In genomic region chr1:7299994-7300393, GRCh38 we compare ENCODE assay signal across 12 cellular contexts.
DNase-seq lines count a peak whose midpoint lies in the region; ATAC-seq and TF ChIP-seq lines count a peak whose summit lies in the region.
"Had no signal": no experiment of that assay in that cellular context is flagged by ENCODE, and none has a peak within 500 bp of the region (broad histone marks: within the 10 kb centered on the region; RNA-seq: fewer than 3 reads in every experiment).

No MANE protein-coding gene starts in this region.

- no peak for TF ChIP-seq POLR2A in uterus (IDR thresholded peaks at IDR 0.05)

- H3K4me1 Mint-ChIP-seq in activated CD8-positive, alpha-beta T cell treated with anti-CD3 and anti-CD28 coated beads, Interleukin-2, amount 10 ng/mL, durations not matched to agents 7 days and 5 days (ENCODE audit: low read depth) = no peaks in the 10 kb centered on the region
- H3K4me1 Mint-ChIP-seq in activated CD8-positive, alpha-beta T cell treated with anti-CD3 and anti-CD28 coated beads for 36 hours (ENCODE audit: low read depth) = no peaks in the 10 kb centered on the region
- H3K4me1 Mint-ChIP-seq: activated CD4-positive, alpha-beta T cell treated with anti-CD3 and anti-CD28 coated beads for 36 hours; naive thymus-derived CD4-positive, alpha-beta T cell had no signal

- H3K36me3 Mint-ChIP-seq in activated CD8-positive, alpha-beta T cell treated with anti-CD3 and anti-CD28 coated beads, Interleukin-2, amount 10 ng/mL, durations not matched to agents 7 days and 5 days (ENCODE audit: low read depth) = no peaks in the 10 kb centered on the region
- H3K36me3 Mint-ChIP-seq in activated CD8-positive, alpha-beta T cell treated with anti-CD3 and anti-CD28 coated beads for 36 hours (ENCODE audit: low read depth) = no peaks in the 10 kb centered on the region
- H3K36me3 Mint-ChIP-seq: naive thymus-derived CD4-positive, alpha-beta T cell had no signal

- no peak for ATAC-seq in activated CD8-positive, alpha-beta T cell treated with anti-CD3 and anti-CD28 coated beads, Interleukin-2, amount 10 ng/mL, durations not matched to agents 7 days and 5 days
- no peak for ATAC-seq in activated CD8-positive, alpha-beta T cell treated with anti-CD3 and anti-CD28 coated beads for 36 hours
- ATAC-seq: activated CD4-positive, alpha-beta T cell treated with anti-CD3 and anti-CD28 coated beads for 36 hours; naive thymus-derived CD4-positive, alpha-beta T cell had no signal

- H3K4me1 ChIP-seq in uterus = no peaks in the 10 kb centered on the region
- H3K4me1 ChIP-seq: upper lobe of right lung had no signal

- no peak overlapping the region for H3K27ac Mint-ChIP-seq in activated CD8-positive, alpha-beta T cell treated with anti-CD3 and anti-CD28 coated beads, Interleukin-2, amount 10 ng/mL, durations not matched to agents 7 days and 5 days
- H3K27ac Mint-ChIP-seq in activated CD8-positive, alpha-beta T cell treated with anti-CD3 and anti-CD28 coated beads for 36 hours = no peak overlapping the region
- H3K27ac Mint-ChIP-seq: activated CD4-positive, alpha-beta T cell treated with anti-CD3 and anti-CD28 coated beads for 36 hours; naive thymus-derived CD4-positive, alpha-beta T cell had no signal

- H3K4me3 Mint-ChIP-seq in activated CD8-positive, alpha-beta T cell treated with anti-CD3 and anti-CD28 coated beads, Interleukin-2, amount 10 ng/mL, durations not matched to agents 7 days and 5 days = no peak overlapping the region
- no peak overlapping the region for H3K4me3 Mint-ChIP-seq in activated CD8-positive, alpha-beta T cell treated with anti-CD3 and anti-CD28 coated beads for 36 hours
- H3K4me3 Mint-ChIP-seq: activated CD4-positive, alpha-beta T cell treated with anti-CD3 and anti-CD28 coated beads for 36 hours; naive thymus-derived CD4-positive, alpha-beta T cell had no signal

- POLR2A ChIA-PET in activated CD8-positive, alpha-beta T cell treated with anti-CD3 and anti-CD28 coated beads, Interleukin-2, amount 10 ng/mL, durations not matched to agents 7 days and 5 days (lab: Charles Lee) = no interaction called here
- POLR2A ChIA-PET in activated CD8-positive, alpha-beta T cell treated with anti-CD3 and anti-CD28 coated beads for 36 hours (lab: Charles Lee) = no interaction called here

- H3K27me3 ChIP-seq in uterus = no peaks in the 10 kb centered on the region

- peak; percentile 1 for DNase-seq in activated CD8-positive, alpha-beta T cell treated with anti-CD3 and anti-CD28 coated beads, Interleukin-2, amount 10 ng/mL, durations not matched to agents 7 days and 5 days
- DNase-seq in activated CD8-positive, alpha-beta T cell treated with anti-CD3 and anti-CD28 coated beads for 36 hours = no peak
- DNase-seq in astrocyte of the spinal cord (ENCODE audit: low read depth, low spot score) (peak; percentile 88), iris pigment epithelial cell (ENCODE audit: low read depth) (peak; percentile 84), uterus (no peak), activated gamma-delta T cell treated with Interleukin-2 at 50 U/mL for 16 hours (no peak), NCI-H748 treated with DMSO at 0.1 percent for 48 hours (lab: John Stamatoyannopoulos, UW) (no peak), OCI-M2 (lab: John Stamatoyannopoulos, UW; ENCODE audit: unreplicated experiment) (no peak)
- DNase-seq: activated CD4-positive, alpha-beta T cell treated with anti-CD3 and anti-CD28 coated beads for 36 hours; activated naive CD4-positive, alpha-beta T cell treated with anti-CD3 and anti-CD28 coated beads, Interleukin-2, amount 50 U/mL, for 16 hours; naive thymus-derived CD4-positive, alpha-beta T cell; upper lobe of right lung had no signal

- CTCF ChIA-PET in activated CD8-positive, alpha-beta T cell treated with anti-CD3 and anti-CD28 coated beads, Interleukin-2, amount 10 ng/mL, durations not matched to agents 7 days and 5 days (lab: Charles Lee) = no interaction called here
- CTCF ChIA-PET in activated CD8-positive, alpha-beta T cell treated with anti-CD3 and anti-CD28 coated beads for 36 hours (lab: Charles Lee) = no interaction called here

- H3K9me3 ChIP-seq in uterus = no peaks in the 10 kb centered on the region
- H3K9me3 ChIP-seq: upper lobe of right lung had no signal

- H3K4me3 ChIP-seq in astrocyte of the spinal cord (ENCODE audit: low read depth, low read length) (no peak overlapping the region), uterus (no peak overlapping the region)
- H3K4me3 ChIP-seq: upper lobe of right lung had no signal

- H3K27me3 Mint-ChIP-seq in activated CD8-positive, alpha-beta T cell treated with anti-CD3 and anti-CD28 coated beads, Interleukin-2, amount 10 ng/mL, durations not matched to agents 7 days and 5 days (ENCODE audit: low read depth) = peaks cover 12% of the 10 kb centered on the region
- peaks cover 12% of the 10 kb centered on the region for H3K27me3 Mint-ChIP-seq in activated CD8-positive, alpha-beta T cell treated with anti-CD3 and anti-CD28 coated beads for 36 hours

- no peaks in the 10 kb centered on the region for H3K9me3 Mint-ChIP-seq in activated CD8-positive, alpha-beta T cell treated with anti-CD3 and anti-CD28 coated beads, Interleukin-2, amount 10 ng/mL, durations not matched to agents 7 days and 5 days (ENCODE audit: insufficient read depth)
- no peaks in the 10 kb centered on the region for H3K9me3 Mint-ChIP-seq in activated CD8-positive, alpha-beta T cell treated with anti-CD3 and anti-CD28 coated beads for 36 hours

- peak overlapping the region; percentile 41 to 52 for H3K27ac ChIP-seq in uterus
- H3K27ac ChIP-seq: upper lobe of right lung had no signal

- intact Hi-C loops in activated CD8-positive, alpha-beta T cell treated with anti-CD3 and anti-CD28 coated beads for 36 hours (cut with micrococcal nuclease) = no loop called here
- intact Hi-C loops in uterus (cut with DNase I; ENCODE audit: low total_unique reads) = no loop called here

- no peak for TF ChIP-seq CTCF in activated CD8-positive, alpha-beta T cell treated with anti-CD3 and anti-CD28 coated beads for 36 hours (IDR thresholded peaks at IDR 0.05)
- TF ChIP-seq CTCF in astrocyte of the spinal cord (IDR thresholded peaks at IDR 0.05; ENCODE audit: low read depth, low read length) = no peak
- no peak for TF ChIP-seq CTCF in uterus (IDR thresholded peaks at IDR 0.05)

- H3K36me3 ChIP-seq in uterus = no peaks in the 10 kb centered on the region
- H3K36me3 ChIP-seq: upper lobe of right lung had no signal

- in situ Hi-C loops in astrocyte of the spinal cord (cut with HindIII; ENCODE audit: low sequenced_read_pairs) = no loop called here

Comparison
In these comparisons a context has a peak if more than half of its experiments do, and no peak if none do; other contexts are left out.
1. DNase-seq: peak in activated CD8-positive, alpha-beta T cell treated with anti-CD3 and anti-CD28 coated beads, Interleukin-2, amount 10 ng/mL, durations not matched to agents 7 days and 5 days (single experiment), astrocyte of the spinal cord (single experiment) and iris pigment epithelial cell (single experiment); none in activated CD8-positive, alpha-beta T cell treated with anti-CD3 and anti-CD28 coated beads for 36 hours (single experiment), uterus (0 of 2), activated gamma-delta T cell treated with Interleukin-2 at 50 U/mL for 16 hours (single experiment), NCI-H748 treated with DMSO at 0.1 percent for 48 hours (single experiment) and OCI-M2 (single experiment).